8 cellular contexts compared by ENCODE assay signal in the genomic region with DNA sequence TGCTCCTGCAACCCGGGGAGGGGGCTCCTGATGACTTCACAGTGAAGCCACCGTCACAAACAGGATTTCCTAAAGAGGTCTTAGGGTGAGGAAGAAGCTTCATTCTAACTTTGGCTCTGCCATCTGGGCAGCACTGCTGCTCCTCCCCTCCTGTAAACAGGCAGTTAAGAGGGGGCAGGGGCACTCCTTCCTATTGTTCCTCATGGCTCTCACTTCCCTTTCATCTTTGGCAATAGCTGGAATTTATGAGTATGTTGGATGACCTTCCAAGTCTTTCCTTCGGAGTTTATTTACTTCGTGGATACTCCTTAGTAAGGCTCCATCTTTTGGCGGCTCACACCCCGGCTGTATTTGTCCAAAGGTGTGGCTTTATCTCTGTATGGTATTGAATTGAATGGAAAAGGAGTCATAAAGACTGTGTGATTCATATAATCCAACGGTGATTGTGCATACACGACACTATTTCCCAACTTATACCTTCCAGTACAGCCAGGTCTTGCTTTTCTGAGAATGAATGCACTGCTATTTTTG. TPM values are rescaled to one million over a fixed set of nuclear protein-coding genes. Genes with fewer than 3 reads are reported as not detected.
DNase-seq lines count a peak whose midpoint lies in the region; ATAC-seq, FAIRE-seq and TF ChIP-seq lines count a peak whose summit lies in the region.

No MANE protein-coding gene starts in this region.

- peak overlapping the region; percentile 87 for H3K4me3 Mint-ChIP-seq in natural killer cell treated with Interleukin-12 subunit alpha and Interleukin-12 subunit beta and Interleukin-15 and Interleukin-18, amount 100 ng/mL, for 72 hours
- H3K4me3 Mint-ChIP-seq in endodermal cell = no peak overlapping the region

- H3K4me3 ChIP-seq in bronchial epithelial cell (ENCODE audit: low read depth, low read length) (no peak overlapping the region), endodermal cell (ENCODE audit: low read length) (no peak overlapping the region)

- no peaks in the 10 kb centered on the region for H3K9me3 Mint-ChIP-seq in natural killer cell treated with Interleukin-12 subunit alpha and Interleukin-12 subunit beta and Interleukin-15 and Interleukin-18, amount 100 ng/mL, for 72 hours
- no peaks in the 10 kb centered on the region for H3K9me3 Mint-ChIP-seq in endodermal cell

- TF ChIP-seq CTCF in bronchial epithelial cell (IDR thresholded peaks at IDR 0.05; ENCODE audit: insufficient read depth, low read length, severe bottlenecking) (no peak), endodermal cell (conservative IDR thresholded peaks at IDR 0.05) (no peak)

- FAIRE-seq in bronchial epithelial cell (lab: Jason Lieb, UNC) = peak; percentile 55

- H3K36me3 Mint-ChIP-seq in natural killer cell treated with Interleukin-12 subunit alpha and Interleukin-12 subunit beta and Interleukin-15 and Interleukin-18, amount 100 ng/mL, for 72 hours = peaks cover 31% of the 10 kb centered on the region
- no peaks in the 10 kb centered on the region for H3K36me3 Mint-ChIP-seq in endodermal cell (ENCODE audit: low read depth)

- no peaks in the 10 kb centered on the region for H3K36me3 ChIP-seq in bronchial epithelial cell (ENCODE audit: control insufficient read depth, insufficient read depth, low read length)
- H3K36me3 ChIP-seq in endodermal cell (ENCODE audit: control insufficient read depth, insufficient read depth, low read length) = no peaks in the 10 kb centered on the region

- H3K27me3 ChIP-seq in bronchial epithelial cell (ENCODE audit: control insufficient read depth, insufficient read depth, low read length) (no peaks in the 10 kb centered on the region), endodermal cell (ENCODE audit: control insufficient read depth, insufficient read depth, low read length, poor library complexity, severe bottlenecking) (no peaks in the 10 kb centered on the region)

- no peaks in the 10 kb centered on the region for H3K4me1 ChIP-seq in endodermal cell (ENCODE audit: control insufficient read depth, insufficient read depth, low read length)

- no peaks in the 10 kb centered on the region for H3K9me3 ChIP-seq in endodermal cell (ENCODE audit: control insufficient read depth, low read length)

- DNase-seq in ELR (ENCODE audit: low read depth) (peak; percentile 49), NCI-H82 (lab: John Stamatoyannopoulos, UW) (peak; percentile 99), bronchial epithelial cell (ENCODE audit: low read depth) (peak; percentile 95), kidney glomerular epithelial cell (lab: John Stamatoyannopoulos, UW) (no peak), T1000 (lab: John Stamatoyannopoulos, UW) (no peak), NCI-H774 (lab: John Stamatoyannopoulos, UW) (no peak), endodermal cell (no peak)
- DNase-seq in natural killer cell treated with Interleukin-12 subunit alpha and Interleukin-12 subunit beta and Interleukin-15 and Interleukin-18, amount 100 ng/mL, for 72 hours (ENCODE audit: low spot score) = no peak

- 91 to 95% methylated on average over 6 to 8 of the region's 8 CpGs for WGBS in endodermal cell (ENCODE audit: insufficient coverage in 1 of 2, insufficient read length in 1 of 2), 2 experiments

- peaks cover 77 to 95% of the 10 kb centered on the region in 2 donors for H3K4me1 Mint-ChIP-seq in natural killer cell treated with Interleukin-12 subunit alpha and Interleukin-12 subunit beta and Interleukin-15 and Interleukin-18, amount 100 ng/mL, for 72 hours (ENCODE audit: low read depth in 2 of 2)
- peaks cover 14% of the 10 kb centered on the region for H3K4me1 Mint-ChIP-seq in endodermal cell

- H3K9ac ChIP-seq in endodermal cell (ENCODE audit: extremely low read depth, low read length, poor library complexity, severe bottlenecking) = no peak overlapping the region

- peak overlapping the region; percentile 99 to 100 for H3K27ac Mint-ChIP-seq in natural killer cell treated with Interleukin-12 subunit alpha and Interleukin-12 subunit beta and Interleukin-15 and Interleukin-18, amount 100 ng/mL, for 72 hours
- H3K27ac Mint-ChIP-seq in endodermal cell = no peak overlapping the region

- no peaks in the 10 kb centered on the region for H3K27me3 Mint-ChIP-seq in natural killer cell treated with Interleukin-12 subunit alpha and Interleukin-12 subunit beta and Interleukin-15 and Interleukin-18, amount 100 ng/mL, for 72 hours
- H3K27me3 Mint-ChIP-seq in endodermal cell (ENCODE audit: insufficient read depth) = no peaks in the 10 kb centered on the region

- peak; percentile 13 to 57 for ATAC-seq in natural killer cell treated with Interleukin-12 subunit alpha and Interleukin-12 subunit beta and Interleukin-15 and Interleukin-18, amount 100 ng/mL, for 72 hours

- H3K27ac ChIP-seq in endodermal cell (ENCODE audit: low read depth, low read length) = no peak overlapping the region

RNA-seq across cellular contexts. Expression of a gene that starts 55.4 kb away (rescaled TPM):
- total RNA-seq in bronchial epithelial cell = 11.1 and 19.8 TPM in 2 replicates
- total RNA-seq in natural killer cell treated with Interleukin-12 subunit alpha and Interleukin-12 subunit beta and Interleukin-15 and Interleukin-18, amount 100 ng/mL, for 72 hours = 10 to 100 TPM; 31.1 to 62.6 TPM
- 10 to 100 TPM; 35.9 to 38.2 TPM for total RNA-seq in endodermal cell
- 32.7 TPM for polyA plus RNA-seq in endodermal cell (2013, experiment 1 of 2)
- 33.2 TPM for polyA plus RNA-seq in endodermal cell (2013, experiment 2 of 2)

Comparison
In these comparisons a context has a peak if more than half of its experiments do, and no peak if none do; other contexts are left out.
1. DNase-seq: peak in ELR (single experiment), NCI-H82 (single experiment) and bronchial epithelial cell (single experiment); none in natural killer cell treated with Interleukin-12 subunit alpha and Interleukin-12 subunit beta and Interleukin-15 and Interleukin-18, amount 100 ng/mL, for 72 hours (single experiment), kidney glomerular epithelial cell (single experiment), T1000 (single experiment), NCI-H774 (single experiment) and endodermal cell (single experiment).